ENCODE assay signal across 8 cellular contexts in the genomic region with DNA sequence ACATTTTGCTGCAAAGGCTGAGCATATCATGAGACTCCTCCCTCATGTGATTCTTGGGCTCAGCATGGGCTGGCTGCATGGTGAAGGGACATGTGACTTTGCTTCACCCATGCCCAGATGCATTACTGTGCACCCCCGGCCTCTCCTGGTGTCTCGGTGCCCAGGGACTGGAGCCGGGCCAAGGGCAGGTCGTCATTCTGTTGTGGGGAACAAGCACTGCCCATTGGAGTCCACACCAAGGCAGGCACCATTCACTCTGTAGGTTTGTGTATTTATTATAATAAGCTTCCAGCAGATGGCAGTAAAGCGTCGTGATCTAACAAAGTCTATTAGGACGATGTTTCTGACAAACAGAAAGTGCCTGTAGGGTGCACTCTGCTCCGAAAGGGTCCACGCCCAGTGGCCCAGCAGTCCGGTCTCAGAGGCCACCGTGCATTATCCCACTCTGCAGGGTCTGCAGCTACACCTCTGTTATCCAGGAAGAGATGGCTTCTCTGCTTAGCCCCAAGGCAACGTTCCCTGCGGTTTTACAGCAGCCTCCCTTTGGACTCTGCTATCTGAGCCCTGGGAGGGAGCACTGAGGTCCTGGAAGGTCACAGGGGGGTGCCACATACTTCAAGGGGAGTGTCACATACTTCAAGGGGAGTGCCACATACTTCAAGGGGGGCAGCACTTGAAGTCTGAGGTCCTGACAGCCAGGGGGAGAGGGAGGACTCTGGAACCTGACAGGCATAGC.
DNase-seq lines count a peak whose midpoint lies in the region; TF ChIP-seq lines count a peak whose summit lies in the region.

No MANE protein-coding gene starts in this region.

- H3K27ac Mint-ChIP-seq in H9: peak overlapping the region in 2 of 3 experiments; percentile 24 to 58; a peak in 2 of 7 replicates
- no peak overlapping the region for H3K27ac Mint-ChIP-seq in activated naive CD4-positive, alpha-beta T cell treated with anti-CD3 and anti-CD28 coated beads, Interleukin-2, amount 10 ng/mL, durations not matched to agents 7 days and 5 days

- no peak overlapping the region for H2BK12ac ChIP-seq in H9 (ENCODE audit: insufficient read length, low read depth, low read length)

- no peak overlapping the region for H3K56ac ChIP-seq in H9 (ENCODE audit: insufficient read length, low read depth, low read length)

- no peaks in the 10 kb centered on the region for H3K36me3 ChIP-seq in ovary

- CTCF ChIA-PET in activated naive CD4-positive, alpha-beta T cell treated with anti-CD3 and anti-CD28 coated beads, Interleukin-2, amount 10 ng/mL, durations not matched to agents 7 days and 5 days (lab: Charles Lee): interaction anchor here (1.0 to 1.2 kb wide), 3 partner anchors 24 to 475 kb away, joined by 3 to 5 read pairs (median 4); no protein-coding TSS in a partner anchor

- H3K36me3 Mint-ChIP-seq in H9 (ENCODE audit: insufficient read depth in 1 of 3, low read depth in 3 of 3): no peaks in the 10 kb centered on the region
- H3K36me3 Mint-ChIP-seq in activated naive CD4-positive, alpha-beta T cell treated with anti-CD3 and anti-CD28 coated beads, Interleukin-2, amount 10 ng/mL, durations not matched to agents 7 days and 5 days: no peaks in the 10 kb centered on the region

- H3K27me3 ChIP-seq in H9 (ENCODE audit: insufficient read depth, low read length) (no peaks in the 10 kb centered on the region), ovary (no peaks in the 10 kb centered on the region)

- H3K9me3 Mint-ChIP-seq in H9: no peaks in the 10 kb centered on the region
- no peaks in the 10 kb centered on the region for H3K9me3 Mint-ChIP-seq in activated naive CD4-positive, alpha-beta T cell treated with anti-CD3 and anti-CD28 coated beads, Interleukin-2, amount 10 ng/mL, durations not matched to agents 7 days and 5 days

- no peaks in the 10 kb centered on the region for H3K79me2 ChIP-seq in H9 (ENCODE audit: insufficient read depth, low read length)

- no peak overlapping the region for H3K23ac ChIP-seq in H9 (ENCODE audit: insufficient read length, low read depth, low read length)

- H4K91ac ChIP-seq in H9 (ENCODE audit: insufficient read length, low read depth, low read length): no peak overlapping the region

- H3K9ac ChIP-seq in H9 (ENCODE audit: extremely low read depth, insufficient read length, low read length): no peak overlapping the region

- no peaks in the 10 kb centered on the region for H3K9me3 ChIP-seq in H9 (ENCODE audit: control insufficient read depth, low read depth, low read length)
- H3K9me3 ChIP-seq in ovary: no peaks in the 10 kb centered on the region

- peak overlapping the region; percentile 6 for H3K4me3 ChIP-seq in ovary

- H2BK5ac ChIP-seq in H9 (ENCODE audit: insufficient read length, low read length): no peak overlapping the region

- H3K79me1 ChIP-seq in H9 (ENCODE audit: insufficient read depth, low read depth, low read length, poor library complexity, severe bottlenecking): no peaks in the 10 kb centered on the region

- H3K4me2 ChIP-seq in H9 (ENCODE audit: insufficient read depth, insufficient read length, low read length): no peak overlapping the region

- H3K4ac ChIP-seq in H9 (ENCODE audit: low read depth, low read length): no peak overlapping the region

- no peak overlapping the region for H2BK20ac ChIP-seq in H9 (ENCODE audit: low read depth, low read length, poor library complexity, severe bottlenecking)

- TF ChIP-seq EP300 in ovary (IDR thresholded peaks at IDR 0.05): no peak

- H3K18ac ChIP-seq in H9 (ENCODE audit: insufficient read length, low read depth, low read length): no peak overlapping the region

- TF ChIP-seq CTCF in GM10266 (IDR thresholded peaks at IDR 0.05; ENCODE audit: control insufficient read depth, insufficient read depth, low read depth, missing control alignments) (peak; percentile 65), H9 (conservative IDR thresholded peaks at IDR 0.05) (peak; percentile 79), ovary (IDR thresholded peaks at IDR 0.05) (peak; percentile 34 to 54 (median 40))

- no peak overlapping the region for H2BK120ac ChIP-seq in H9 (ENCODE audit: low read depth, low read length, poor library complexity, severe bottlenecking)

- H3T11ph ChIP-seq in H9 (ENCODE audit: low read length): no peak overlapping the region

- H3K4me1 Mint-ChIP-seq in H9: peaks cover 21 to 24% of the 10 kb centered on the region in 2 experiments
- no peaks in the 10 kb centered on the region for H3K4me1 Mint-ChIP-seq in activated naive CD4-positive, alpha-beta T cell treated with anti-CD3 and anti-CD28 coated beads, Interleukin-2, amount 10 ng/mL, durations not matched to agents 7 days and 5 days

- no peak overlapping the region for H4K5ac ChIP-seq in H9 (ENCODE audit: insufficient read length, low read depth, low read length)

- no CpG with 5 or more reads among the region's 13 CpGs for WGBS in H9 (ENCODE audit: extremely low coverage, insufficient read length, low lambda C conversion rate)
- 1 to 4% (median 3%) methylated on average over 11 to 13 of the region's 13 CpGs for WGBS in ovary, 3 donors

- no peaks in the 10 kb centered on the region for H4K20me1 ChIP-seq in H9 (ENCODE audit: control insufficient read depth, insufficient read depth, insufficient read length)

- H3K27ac ChIP-seq in H9 (ENCODE audit: insufficient read length, low read depth, low read length): no peak overlapping the region
- no peak overlapping the region for H3K27ac ChIP-seq in ovary

- H2BK15ac ChIP-seq in H9 (ENCODE audit: low read depth, low read length): no peak overlapping the region

- DNase-seq in GM10266 (ENCODE audit: extremely low spot score) (peak; percentile 76), H9 (peak; percentile 79), LHCN-M2 (ENCODE audit: low read depth) (peak; percentile 58), RKO (ENCODE audit: low spot score) (peak; percentile 84), globus pallidus (ENCODE audit: low spot score) (peak; percentile 75), ovary (peak; percentile 17 to 47 (median 32)), T-helper 9 cell (no peak)
- peak; percentile 55 for DNase-seq in activated naive CD4-positive, alpha-beta T cell treated with anti-CD3 and anti-CD28 coated beads, Interleukin-2, amount 10 ng/mL, durations not matched to agents 7 days and 5 days

- H3K4me3 Mint-ChIP-seq in H9: peak overlapping the region in 1 of 2 experiments; percentile 5; a peak in 1 of 5 replicates
- H3K4me3 Mint-ChIP-seq in activated naive CD4-positive, alpha-beta T cell treated with anti-CD3 and anti-CD28 coated beads, Interleukin-2, amount 10 ng/mL, durations not matched to agents 7 days and 5 days: peak overlapping the region; percentile 15

- no peak overlapping the region for H4K8ac ChIP-seq in H9 (replicated peaks; ENCODE audit: insufficient read length, low read depth, low read length)

- H3K23me2 ChIP-seq in H9 (ENCODE audit: insufficient read length, low read depth, low read length, poor library complexity, severe bottlenecking): no peaks in the 10 kb centered on the region

- H3K4me1 ChIP-seq in H9 (ENCODE audit: insufficient read depth, low read length) (no peaks in the 10 kb centered on the region), ovary (ENCODE audit: insufficient read depth) (peaks cover 6% of the 10 kb centered on the region)

- intact Hi-C loops in ovary (cut with DNase I): no loop called here

- no peaks in the 10 kb centered on the region; the same call in 1 of the 2 replicates for H3K27me3 Mint-ChIP-seq in H9 (ENCODE audit: low read depth)
- H3K27me3 Mint-ChIP-seq in activated naive CD4-positive, alpha-beta T cell treated with anti-CD3 and anti-CD28 coated beads, Interleukin-2, amount 10 ng/mL, durations not matched to agents 7 days and 5 days: peaks cover 5% of the 10 kb centered on the region

- H2AK5ac ChIP-seq in H9 (ENCODE audit: insufficient read length, low read length): no peak overlapping the region

- no peak overlapping the region for H3K14ac ChIP-seq in H9 (ENCODE audit: insufficient read depth, low read length)

- no peak for TF ChIP-seq POLR2A in ovary (IDR thresholded peaks at IDR 0.05)

- peak overlapping the region; percentile 74 for H2AFZ ChIP-seq in H9 (ENCODE audit: low read length)
